35 cellular contexts compared by ENCODE assay signal in the genomic region with DNA sequence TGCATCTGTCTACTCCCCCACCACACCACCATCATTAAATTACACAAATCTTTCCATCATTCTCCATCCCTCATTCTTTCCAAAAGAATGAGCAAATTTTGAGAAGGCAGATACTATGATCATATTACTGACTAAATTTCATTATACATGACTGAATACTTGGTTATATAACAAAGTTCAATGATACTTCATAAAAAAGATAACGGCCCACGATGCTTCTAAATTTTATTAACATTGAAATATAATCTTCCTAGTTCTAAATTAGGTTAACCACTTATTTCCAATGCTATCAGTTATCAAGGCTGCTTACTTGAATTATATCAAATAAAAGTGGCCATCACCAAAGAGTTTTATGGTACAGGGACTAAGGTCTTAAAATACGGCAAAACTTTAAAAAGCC.
"Had no signal": no experiment of that assay in that cellular context is flagged by ENCODE, and none has a peak within 500 bp of the region (broad histone marks: within the 10 kb centered on the region; RNA-seq: fewer than 3 reads in every experiment).

No MANE protein-coding gene starts in this region.

- H3K27me3 Mint-ChIP-seq: activated CD4-positive, alpha-beta T cell treated with anti-CD3 and anti-CD28 coated beads, Interleukin-2, amount 10 ng/mL, durations not matched to agents 24 days and 14 days; activated naive CD4-positive, alpha-beta T cell treated with anti-CD3 and anti-CD28 coated beads, Interleukin-2, amount 10 ng/mL, durations not matched to agents 7 days and 5 days; activated naive CD8-positive, alpha-beta T cell treated with anti-CD3 and anti-CD28 coated beads, Interleukin-2, amount 10 ng/mL, durations not matched to agents 7 days and 5 days had no signal

- H3K4me3 ChIP-seq: adrenal gland, body of pancreas, breast epithelium, MG63, SJCRH30 had no signal

- H3K9me3 ChIP-seq: adrenal gland, body of pancreas, breast epithelium, MG63, SJCRH30 had no signal

- H3K27me3 ChIP-seq: adrenal gland, body of pancreas, breast epithelium, MG63, SJCRH30 had no signal

- H3K4me3 Mint-ChIP-seq: activated CD4-positive, alpha-beta T cell treated with anti-CD3 and anti-CD28 coated beads, Interleukin-2, amount 10 ng/mL, durations not matched to agents 24 days and 14 days; activated CD8-positive, alpha-beta T cell treated with anti-CD3 and anti-CD28 coated beads, Interleukin-2, amount 10 ng/mL, durations not matched to agents 7 days and 5 days; activated naive CD4-positive, alpha-beta T cell treated with anti-CD3 and anti-CD28 coated beads, Interleukin-2, amount 10 ng/mL, durations not matched to agents 7 days and 5 days; activated naive CD8-positive, alpha-beta T cell treated with anti-CD3 and anti-CD28 coated beads, Interleukin-2, amount 10 ng/mL, durations not matched to agents 7 days and 5 days; activated T-cell treated with anti-CD3 and anti-CD28 coated beads, Interleukin-2, amount 50 U/mL, for 4 hours had no signal

- H3K4me1 ChIP-seq: breast epithelium, SJCRH30 had no signal

- H3K9me3 Mint-ChIP-seq: activated CD4-positive, alpha-beta T cell treated with anti-CD3 and anti-CD28 coated beads, Interleukin-2, amount 10 ng/mL, durations not matched to agents 24 days and 14 days; activated naive CD4-positive, alpha-beta T cell treated with anti-CD3 and anti-CD28 coated beads, Interleukin-2, amount 10 ng/mL, durations not matched to agents 7 days and 5 days; activated naive CD8-positive, alpha-beta T cell treated with anti-CD3 and anti-CD28 coated beads, Interleukin-2, amount 10 ng/mL, durations not matched to agents 7 days and 5 days; activated T-cell treated with anti-CD3 and anti-CD28 coated beads, Interleukin-2, amount 50 U/mL, for 4 hours had no signal

- DNase-seq: activated CD4-positive, alpha-beta T cell treated with anti-CD3 and anti-CD28 coated beads for 1 hour; activated CD4-positive, alpha-beta T cell treated with anti-CD3 and anti-CD28 coated beads, Interleukin-2, amount 10 ng/mL, durations not matched to agents 24 days and 14 days; activated CD4-positive, alpha-beta T cell treated with anti-CD3 and anti-CD28 coated beads, Interleukin-2, amount 50 U/mL, for 4 hours; activated CD4-positive, CD25-positive, alpha-beta regulatory T cell; activated CD8-positive, alpha-beta T cell treated with anti-CD3 and anti-CD28 coated beads, Interleukin-2, amount 10 ng/mL, durations not matched to agents 7 days and 5 days; activated effector memory CD4-positive, alpha-beta T cell treated with Interleukin-2 at 50 U/mL for 16 hours; activated naive CD4-positive, alpha-beta T cell treated with anti-CD3 and anti-CD28 coated beads, Interleukin-2, amount 10 ng/mL, durations not matched to agents 7 days and 5 days; activated naive CD8-positive, alpha-beta T cell treated with anti-CD3 and anti-CD28 coated beads, Interleukin-2, amount 10 ng/mL, durations not matched to agents 7 days and 5 days; activated T-cell treated with anti-CD3 and anti-CD28 coated beads, Interleukin-2, amount 50 U/mL, for 4 hours; adrenal gland; body of pancreas; cerebellar nuclear complex; Kasumi-1; KG1; MG63; NCI-H1048; NCI-H1105 treated with DMSO at 0.1 percent for 48 hours; NCI-H1436; NCI-H1694 treated with DMSO at 0.1 percent for 48 hours; NCI-H2029 treated with DMSO at 0.1 percent for 48 hours; NCI-H2107; NCI-H226; NCI-H446 treated with DMSO at 0.1 percent for 48 hours; NCI-H524; NCI-H69; NCI-H82; SHP77; SJCRH30; SW 1271; T-helper 1 cell; T1000; WERI-Rb-1 had no signal

- FAIRE-seq: astrocyte had no signal

- ATAC-seq: activated CD8-positive, alpha-beta T cell treated with anti-CD3 and anti-CD28 coated beads, Interleukin-2, amount 10 ng/mL, durations not matched to agents 7 days and 5 days; body of pancreas; Panc1 had no signal

- H3K27ac ChIP-seq: adrenal gland, body of pancreas, breast epithelium, SJCRH30, WERI-Rb-1 had no signal

- H3K27ac Mint-ChIP-seq: activated CD4-positive, alpha-beta T cell treated with anti-CD3 and anti-CD28 coated beads, Interleukin-2, amount 10 ng/mL, durations not matched to agents 24 days and 14 days; activated CD8-positive, alpha-beta T cell treated with anti-CD3 and anti-CD28 coated beads, Interleukin-2, amount 10 ng/mL, durations not matched to agents 7 days and 5 days; activated naive CD4-positive, alpha-beta T cell treated with anti-CD3 and anti-CD28 coated beads, Interleukin-2, amount 10 ng/mL, durations not matched to agents 7 days and 5 days; activated naive CD8-positive, alpha-beta T cell treated with anti-CD3 and anti-CD28 coated beads, Interleukin-2, amount 10 ng/mL, durations not matched to agents 7 days and 5 days had no signal

- H3K36me3 ChIP-seq: adrenal gland, breast epithelium, MG63, SJCRH30, WERI-Rb-1 had no signal
